Comparison of ENCODE assay signal across 7 cellular contexts in genomic region chr18:61894751-61895524, GRCh38. TPM values are rescaled to one million over a fixed set of nuclear protein-coding genes. Genes with fewer than 3 reads are reported as not detected.
DNase-seq lines count a peak whose midpoint lies in the region; ATAC-seq and TF ChIP-seq lines count a peak whose summit lies in the region.

No MANE protein-coding gene starts in this region.

- no peak for ATAC-seq in stimulated activated effector memory CD8-positive, alpha-beta T cell treated with anti-CD3 and anti-CD28 coated beads, Interleukin-12 subunit alpha, Interleukin-12 subunit beta, amount 100 ng/mL, for 72 hours
- ATAC-seq in HG03159 (IDR thresholded peaks at IDR 0.05; ENCODE audit: unreplicated experiment), result no peak

- peaks cover 1% of the 10 kb centered on the region; the same call in 1 of the 2 replicates for H3K27me3 Mint-ChIP-seq in HFFc6 (ENCODE audit: insufficient read depth)
- H3K27me3 Mint-ChIP-seq in activated naive CD8-positive, alpha-beta T cell treated with anti-CD3 and anti-CD28 coated beads for 36 hours, result peaks cover 60% of the 10 kb centered on the region

- TF ChIP-seq CTCF in HFFc6 (IDR thresholded peaks at IDR 0.05), result no peak

- H3K9me3 Mint-ChIP-seq in HFFc6, result no peaks in the 10 kb centered on the region
- no peaks in the 10 kb centered on the region for H3K9me3 Mint-ChIP-seq in activated naive CD8-positive, alpha-beta T cell treated with anti-CD3 and anti-CD28 coated beads for 36 hours
- H3K9me3 Mint-ChIP-seq in stimulated activated effector memory CD8-positive, alpha-beta T cell treated with anti-CD3 and anti-CD28 coated beads, Interleukin-12 subunit alpha, Interleukin-12 subunit beta, amount 100 ng/mL, for 72 hours, result no peaks in the 10 kb centered on the region

- H3K4me3 Mint-ChIP-seq in HFFc6, result peak overlapping the region; percentile 96
- H3K4me3 Mint-ChIP-seq in activated naive CD8-positive, alpha-beta T cell treated with anti-CD3 and anti-CD28 coated beads for 36 hours, result peak overlapping the region; percentile 65
- H3K4me3 Mint-ChIP-seq in stimulated activated effector memory CD8-positive, alpha-beta T cell treated with anti-CD3 and anti-CD28 coated beads, Interleukin-12 subunit alpha, Interleukin-12 subunit beta, amount 100 ng/mL, for 72 hours, result peak overlapping the region; percentile 76

- H3K36me3 Mint-ChIP-seq in HFFc6 (ENCODE audit: low read depth), result peaks cover 18% of the 10 kb centered on the region
- H3K36me3 Mint-ChIP-seq in activated naive CD8-positive, alpha-beta T cell treated with anti-CD3 and anti-CD28 coated beads for 36 hours, result no peaks in the 10 kb centered on the region
- H3K36me3 Mint-ChIP-seq in stimulated activated effector memory CD8-positive, alpha-beta T cell treated with anti-CD3 and anti-CD28 coated beads, Interleukin-12 subunit alpha, Interleukin-12 subunit beta, amount 100 ng/mL, for 72 hours, result no peaks in the 10 kb centered on the region

- H3K4me3 ChIP-seq in iPS-18c (ENCODE audit: insufficient read depth, low read depth, low read length), result peak overlapping the region; percentile 74

- H3K27ac Mint-ChIP-seq in HFFc6, result peak overlapping the region; percentile 51; the same call in 1 of the 2 replicates
- H3K27ac Mint-ChIP-seq in activated naive CD8-positive, alpha-beta T cell treated with anti-CD3 and anti-CD28 coated beads for 36 hours, result no peak overlapping the region
- H3K27ac Mint-ChIP-seq in stimulated activated effector memory CD8-positive, alpha-beta T cell treated with anti-CD3 and anti-CD28 coated beads, Interleukin-12 subunit alpha, Interleukin-12 subunit beta, amount 100 ng/mL, for 72 hours, result no peak overlapping the region

- DNase-seq in HFFc6, result no peak
- no peak for DNase-seq in activated naive CD8-positive, alpha-beta T cell treated with anti-CD3 and anti-CD28 coated beads for 36 hours
- no peak for DNase-seq in stimulated activated effector memory CD8-positive, alpha-beta T cell treated with anti-CD3 and anti-CD28 coated beads, Interleukin-12 subunit alpha, Interleukin-12 subunit beta, amount 100 ng/mL, for 72 hours (ENCODE audit: low spot score in 2 of 2)
- DNase-seq in kidney glomerular epithelial cell (lab: John Stamatoyannopoulos, UW), result no peak
- DNase-seq in GOT3 (lab: John Stamatoyannopoulos, UW), result no peak

- no peaks in the 10 kb centered on the region for H3K9me3 ChIP-seq in iPS-18c (ENCODE audit: control insufficient read depth, insufficient read depth, low read length)

- peaks cover 66% of the 10 kb centered on the region for H3K4me1 Mint-ChIP-seq in HFFc6 (ENCODE audit: low read depth)
- H3K4me1 Mint-ChIP-seq in activated naive CD8-positive, alpha-beta T cell treated with anti-CD3 and anti-CD28 coated beads for 36 hours, result peaks cover 8% of the 10 kb centered on the region
- H3K4me1 Mint-ChIP-seq in stimulated activated effector memory CD8-positive, alpha-beta T cell treated with anti-CD3 and anti-CD28 coated beads, Interleukin-12 subunit alpha, Interleukin-12 subunit beta, amount 100 ng/mL, for 72 hours, result peaks cover 11% of the 10 kb centered on the region

RNA-seq across cellular contexts. Expression of gene RNF152, which starts 2.1 kb away (rescaled TPM):
- 10 to 100 TPM; 44.3 to 68.4 (median 50.2) TPM for total RNA-seq in HFFc6 (2021; fragmentation: NEBNext Ultra II Directional; extraction: Animal tissue kit (Norgen Biotek cat#: 25700))
- under 1 TPM; 0.10 to 0.42 TPM for total RNA-seq in activated naive CD8-positive, alpha-beta T cell treated with anti-CD3 and anti-CD28 coated beads for 36 hours

Comparison
In these comparisons a context has a peak if more than half of its experiments do, and no peak if none do; other contexts are left out.
1. RNA of gene RNF152, which starts 2.1 kb away (total RNA-seq): 44.3 to 68.4 TPM in HFFc6; 0.10 to 0.42 TPM in activated naive CD8-positive, alpha-beta T cell treated with anti-CD3 and anti-CD28 coated beads for 36 hours; every median in the first group is over 10 times any median in the second.
2. Peak in every context shown above with its lines, with median percentiles within 50 percentile points of each other: H3K4me3 Mint-ChIP-seq.